In the genomic region with DNA sequence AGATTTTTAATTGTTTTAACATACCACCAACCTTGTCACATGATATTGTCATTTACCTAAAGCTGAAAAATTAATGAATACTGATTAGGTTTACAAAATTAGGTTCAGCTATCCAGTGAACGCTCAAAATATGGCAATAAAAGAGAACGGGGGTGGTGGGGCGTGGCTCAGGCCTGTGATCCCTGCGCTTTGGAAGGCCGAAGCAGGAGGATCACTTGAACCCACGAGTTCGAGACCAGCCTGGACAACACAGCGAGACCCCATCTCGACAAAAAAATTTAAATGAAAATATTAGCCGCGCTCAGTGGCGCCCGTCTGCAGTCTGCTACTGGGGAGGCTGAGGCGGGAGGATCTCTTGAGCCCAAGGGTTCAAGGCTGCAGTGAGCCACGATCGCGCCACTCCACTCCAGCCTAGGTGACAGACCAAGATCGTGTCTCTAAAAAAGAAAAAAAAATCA, we compare ENCODE assay signal across 1 cellular context.
TF ChIP-seq lines count a peak whose summit lies in the region.

No MANE protein-coding gene starts in this region.

TF ChIP-seq in HepG2, 621 proteins besides CTCF, POLR2A, EP300 and RAD21 (continued from another document):
- TF ChIP-seq ZKSCAN8 (CRISPR knock-in tag; IDR thresholded peaks at IDR 0.05; ENCODE audit: borderline replicate concordance) (no peak), SYNCRIP (IDR thresholded peaks at IDR 0.05; ENCODE audit: insufficient read depth, low read depth, low read length) (no peak), JDP2 (CRISPR knock-in tag; IDR thresholded peaks at IDR 0.05; ENCODE audit: borderline replicate concordance) (no peak), PRMT3 (CRISPR knock-in tag; IDR thresholded peaks at IDR 0.05; ENCODE audit: borderline replicate concordance, low read depth) (no peak), ZSCAN22 (CRISPR knock-in tag; IDR thresholded peaks at IDR 0.05) (no peak), ZNF605 (CRISPR knock-in tag; IDR thresholded peaks at IDR 0.05) (no peak), NFYB (CRISPR knock-in tag; IDR thresholded peaks at IDR 0.05) (no peak), ZNF430 (CRISPR knock-in tag; IDR thresholded peaks at IDR 0.05) (no peak), ZNF282 (IDR thresholded peaks at IDR 0.05; ENCODE audit: partially characterized antibody) (no peak), TARDBP (CRISPR knock-in tag; IDR thresholded peaks at IDR 0.05) (no peak), FOXM1 (CRISPR knock-in tag; IDR thresholded peaks at IDR 0.05) (no peak), TBX3 (IDR thresholded peaks at IDR 0.05; ENCODE audit: borderline replicate concordance) (no peak), EZH2 (conservative IDR thresholded peaks at IDR 0.05; ENCODE audit: low read depth, low read length) (no peak), ADNP (CRISPR knock-in tag; IDR thresholded peaks at IDR 0.05) (0 out of 2 replicates have a peak, but pooled peaks have one; percentile 37), ZMYM3 (CRISPR knock-in tag; IDR thresholded peaks at IDR 0.05) (peak; percentile 38; the same call in 1 of the 2 replicates), ZNF333 (CRISPR knock-in tag; IDR thresholded peaks at IDR 0.05; ENCODE audit: borderline replicate concordance) (no peak)
- TF ChIP-seq, protein P1, sequence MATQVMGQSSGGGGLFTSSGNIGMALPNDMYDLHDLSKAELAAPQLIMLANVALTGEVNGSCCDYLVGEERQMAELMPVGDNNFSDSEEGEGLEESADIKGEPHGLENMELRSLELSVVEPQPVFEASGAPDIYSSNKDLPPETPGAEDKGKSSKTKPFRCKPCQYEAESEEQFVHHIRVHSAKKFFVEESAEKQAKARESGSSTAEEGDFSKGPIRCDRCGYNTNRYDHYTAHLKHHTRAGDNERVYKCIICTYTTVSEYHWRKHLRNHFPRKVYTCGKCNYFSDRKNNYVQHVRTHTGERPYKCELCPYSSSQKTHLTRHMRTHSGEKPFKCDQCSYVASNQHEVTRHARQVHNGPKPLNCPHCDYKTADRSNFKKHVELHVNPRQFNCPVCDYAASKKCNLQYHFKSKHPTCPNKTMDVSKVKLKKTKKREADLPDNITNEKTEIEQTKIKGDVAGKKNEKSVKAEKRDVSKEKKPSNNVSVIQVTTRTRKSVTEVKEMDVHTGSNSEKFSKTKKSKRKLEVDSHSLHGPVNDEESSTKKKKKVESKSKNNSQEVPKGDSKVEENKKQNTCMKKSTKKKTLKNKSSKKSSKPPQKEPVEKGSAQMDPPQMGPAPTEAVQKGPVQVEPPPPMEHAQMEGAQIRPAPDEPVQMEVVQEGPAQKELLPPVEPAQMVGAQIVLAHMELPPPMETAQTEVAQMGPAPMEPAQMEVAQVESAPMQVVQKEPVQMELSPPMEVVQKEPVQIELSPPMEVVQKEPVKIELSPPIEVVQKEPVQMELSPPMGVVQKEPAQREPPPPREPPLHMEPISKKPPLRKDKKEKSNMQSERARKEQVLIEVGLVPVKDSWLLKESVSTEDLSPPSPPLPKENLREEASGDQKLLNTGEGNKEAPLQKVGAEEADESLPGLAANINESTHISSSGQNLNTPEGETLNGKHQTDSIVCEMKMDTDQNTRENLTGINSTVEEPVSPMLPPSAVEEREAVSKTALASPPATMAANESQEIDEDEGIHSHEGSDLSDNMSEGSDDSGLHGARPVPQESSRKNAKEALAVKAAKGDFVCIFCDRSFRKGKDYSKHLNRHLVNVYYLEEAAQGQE (IDR thresholded peaks at IDR 0.05; ENCODE audit: borderline replicate concordance in 1 of 2, low read depth in 1 of 2, low read length in 2 of 2): no peak
- TF ChIP-seq, protein P2, sequence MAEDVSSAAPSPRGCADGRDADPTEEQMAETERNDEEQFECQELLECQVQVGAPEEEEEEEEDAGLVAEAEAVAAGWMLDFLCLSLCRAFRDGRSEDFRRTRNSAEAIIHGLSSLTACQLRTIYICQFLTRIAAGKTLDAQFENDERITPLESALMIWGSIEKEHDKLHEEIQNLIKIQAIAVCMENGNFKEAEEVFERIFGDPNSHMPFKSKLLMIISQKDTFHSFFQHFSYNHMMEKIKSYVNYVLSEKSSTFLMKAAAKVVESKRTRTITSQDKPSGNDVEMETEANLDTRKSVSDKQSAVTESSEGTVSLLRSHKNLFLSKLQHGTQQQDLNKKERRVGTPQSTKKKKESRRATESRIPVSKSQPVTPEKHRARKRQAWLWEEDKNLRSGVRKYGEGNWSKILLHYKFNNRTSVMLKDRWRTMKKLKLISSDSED (CRISPR knock-in tag; IDR thresholded peaks at IDR 0.05): no peak
- TF ChIP-seq, protein P3, sequence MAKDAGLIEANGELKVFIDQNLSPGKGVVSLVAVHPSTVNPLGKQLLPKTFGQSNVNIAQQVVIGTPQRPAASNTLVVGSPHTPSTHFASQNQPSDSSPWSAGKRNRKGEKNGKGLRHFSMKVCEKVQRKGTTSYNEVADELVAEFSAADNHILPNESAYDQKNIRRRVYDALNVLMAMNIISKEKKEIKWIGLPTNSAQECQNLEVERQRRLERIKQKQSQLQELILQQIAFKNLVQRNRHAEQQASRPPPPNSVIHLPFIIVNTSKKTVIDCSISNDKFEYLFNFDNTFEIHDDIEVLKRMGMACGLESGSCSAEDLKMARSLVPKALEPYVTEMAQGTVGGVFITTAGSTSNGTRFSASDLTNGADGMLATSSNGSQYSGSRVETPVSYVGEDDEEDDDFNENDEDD (CRISPR knock-in tag; IDR thresholded peaks at IDR 0.05; ENCODE audit: borderline replicate concordance): no peak
- TF ChIP-seq, protein P4, sequence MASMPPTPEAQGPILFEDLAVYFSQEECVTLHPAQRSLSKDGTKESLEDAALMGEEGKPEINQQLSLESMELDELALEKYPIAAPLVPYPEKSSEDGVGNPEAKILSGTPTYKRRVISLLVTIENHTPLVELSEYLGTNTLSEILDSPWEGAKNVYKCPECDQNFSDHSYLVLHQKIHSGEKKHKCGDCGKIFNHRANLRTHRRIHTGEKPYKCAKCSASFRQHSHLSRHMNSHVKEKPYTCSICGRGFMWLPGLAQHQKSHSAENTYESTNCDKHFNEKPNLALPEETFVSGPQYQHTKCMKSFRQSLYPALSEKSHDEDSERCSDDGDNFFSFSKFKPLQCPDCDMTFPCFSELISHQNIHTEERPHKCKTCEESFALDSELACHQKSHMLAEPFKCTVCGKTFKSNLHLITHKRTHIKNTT (CRISPR knock-in tag; IDR thresholded peaks at IDR 0.05): no peak
- TF ChIP-seq, protein P5, sequence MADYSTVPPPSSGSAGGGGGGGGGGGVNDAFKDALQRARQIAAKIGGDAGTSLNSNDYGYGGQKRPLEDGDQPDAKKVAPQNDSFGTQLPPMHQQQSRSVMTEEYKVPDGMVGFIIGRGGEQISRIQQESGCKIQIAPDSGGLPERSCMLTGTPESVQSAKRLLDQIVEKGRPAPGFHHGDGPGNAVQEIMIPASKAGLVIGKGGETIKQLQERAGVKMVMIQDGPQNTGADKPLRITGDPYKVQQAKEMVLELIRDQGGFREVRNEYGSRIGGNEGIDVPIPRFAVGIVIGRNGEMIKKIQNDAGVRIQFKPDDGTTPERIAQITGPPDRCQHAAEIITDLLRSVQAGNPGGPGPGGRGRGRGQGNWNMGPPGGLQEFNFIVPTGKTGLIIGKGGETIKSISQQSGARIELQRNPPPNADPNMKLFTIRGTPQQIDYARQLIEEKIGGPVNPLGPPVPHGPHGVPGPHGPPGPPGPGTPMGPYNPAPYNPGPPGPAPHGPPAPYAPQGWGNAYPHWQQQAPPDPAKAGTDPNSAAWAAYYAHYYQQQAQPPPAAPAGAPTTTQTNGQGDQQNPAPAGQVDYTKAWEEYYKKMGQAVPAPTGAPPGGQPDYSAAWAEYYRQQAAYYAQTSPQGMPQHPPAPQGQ (CRISPR knock-in tag; IDR thresholded peaks at IDR 0.05; ENCODE audit: borderline replicate concordance): no peak
